In genomic region chr5:60521379-60522298, GRCh38 we compare ENCODE assay signal across 10 cellular contexts.
DNase-seq lines count a peak whose midpoint lies in the region; ATAC-seq, FAIRE-seq and TF ChIP-seq lines count a peak whose summit lies in the region.
"Had no signal": no experiment of that assay in that cellular context is flagged by ENCODE, and none has a peak within 500 bp of the region (broad histone marks: within the 10 kb centered on the region; RNA-seq: fewer than 3 reads in every experiment).

No MANE protein-coding gene starts in this region.

- POLR2A ChIA-PET in A549 (lab: Yijun Ruan, JAX): no interaction called here
- POLR2A ChIA-PET in activated CD8-positive, alpha-beta T cell treated with anti-CD3 and anti-CD28 coated beads for 36 hours (lab: Charles Lee): no interaction called here

- in situ Hi-C loops in HAP-1 (cut with MboI; ENCODE audit: low sequenced_read_pairs): no loop called here

- no peak for TF ChIP-seq CTCF in A549 (IDR thresholded peaks at IDR 0.05)
- no peak for TF ChIP-seq CTCF in activated CD8-positive, alpha-beta T cell treated with anti-CD3 and anti-CD28 coated beads for 36 hours (IDR thresholded peaks at IDR 0.05)

- H3K4me1 Mint-ChIP-seq in T-helper 17 cell: no peaks in the 10 kb centered on the region
- peaks cover 2% of the 10 kb centered on the region for H3K4me1 Mint-ChIP-seq in activated CD8-positive, alpha-beta T cell treated with anti-CD3 and anti-CD28 coated beads for 36 hours (ENCODE audit: low read depth)

- peaks cover 6% of the 10 kb centered on the region; the same call in 1 of the 2 replicates for H3K27me3 ChIP-seq in HAP-1 (ENCODE audit: low read depth)

- H3K27ac ChIP-seq in A549: no peak overlapping the region

- no peaks in the 10 kb centered on the region for H3K9me3 ChIP-seq in A549
- H3K9me3 ChIP-seq in T-helper 17 cell (ENCODE audit: control insufficient read depth, low read length, poor library complexity, severe bottlenecking): no peaks in the 10 kb centered on the region
- no peaks in the 10 kb centered on the region for H3K9me3 ChIP-seq in HAP-1

- no peaks in the 10 kb centered on the region for H3K36me3 Mint-ChIP-seq in T-helper 17 cell (ENCODE audit: low read depth)
- H3K36me3 Mint-ChIP-seq in activated CD8-positive, alpha-beta T cell treated with anti-CD3 and anti-CD28 coated beads for 36 hours (ENCODE audit: low read depth): no peaks in the 10 kb centered on the region
- H3K36me3 Mint-ChIP-seq: natural killer cell treated with Interleukin-12 subunit alpha and Interleukin-12 subunit beta and Interleukin-15 and Interleukin-18, amount 100 ng/mL, for 72 hours had no signal

- H3K4me2 ChIP-seq in A549: 0 out of 3 replicates have a peak overlapping the region, but pooled peaks have one; percentile 9

- H3K27ac Mint-ChIP-seq in T-helper 17 cell: no peak overlapping the region
- no peak overlapping the region for H3K27ac Mint-ChIP-seq in activated CD8-positive, alpha-beta T cell treated with anti-CD3 and anti-CD28 coated beads for 36 hours
- H3K27ac Mint-ChIP-seq: effector memory CD8-positive, alpha-beta T cell; natural killer cell treated with Interleukin-12 subunit alpha and Interleukin-12 subunit beta and Interleukin-15 and Interleukin-18, amount 100 ng/mL, for 72 hours had no signal

- WGBS in A549 (ENCODE audit: missing lambda C conversion rate): 56% methylated on average over 5 of the region's 5 CpGs

- DNase-seq in A549 (ENCODE audit: low read depth in 1 of 2, low spot score in 1 of 2) (no peak), T-helper 17 cell (no peak), HAP-1 (ENCODE audit: low spot score in 2 of 2) (no peak), ecto neural progenitor cell (ENCODE audit: low spot score) (no peak)
- no peak for DNase-seq in activated CD4-positive, CD25-positive, alpha-beta regulatory T cell (lab: John Stamatoyannopoulos, UW)
- DNase-seq in activated CD8-positive, alpha-beta T cell treated with anti-CD3 and anti-CD28 coated beads for 36 hours: no peak
- DNase-seq: effector memory CD8-positive, alpha-beta T cell had no signal

- no peak for TF ChIP-seq POLR2A in A549 (IDR thresholded peaks at IDR 0.05; ENCODE audit: low read length)

- no peak overlapping the region for H3K4me3 Mint-ChIP-seq in T-helper 17 cell
- no peak overlapping the region for H3K4me3 Mint-ChIP-seq in activated CD8-positive, alpha-beta T cell treated with anti-CD3 and anti-CD28 coated beads for 36 hours
- H3K4me3 Mint-ChIP-seq: effector memory CD8-positive, alpha-beta T cell; natural killer cell treated with Interleukin-12 subunit alpha and Interleukin-12 subunit beta and Interleukin-15 and Interleukin-18, amount 100 ng/mL, for 72 hours had no signal

- H3K4me3 ChIP-seq in A549: no peak overlapping the region
- H3K4me3 ChIP-seq in HAP-1: no peak overlapping the region

- no peaks in the 10 kb centered on the region for H3K9me3 Mint-ChIP-seq in activated CD8-positive, alpha-beta T cell treated with anti-CD3 and anti-CD28 coated beads for 36 hours
- H3K9me3 Mint-ChIP-seq: natural killer cell treated with Interleukin-12 subunit alpha and Interleukin-12 subunit beta and Interleukin-15 and Interleukin-18, amount 100 ng/mL, for 72 hours had no signal

- H3K4me1 ChIP-seq in A549 (no peaks in the 10 kb centered on the region), HAP-1 (no peaks in the 10 kb centered on the region)

- no peak for FAIRE-seq in A549 (lab: Jason Lieb, UNC)

- ATAC-seq in A549: no peak
- ATAC-seq in GM19397 (IDR thresholded peaks at IDR 0.05; ENCODE audit: unreplicated experiment): peak; percentile 35
- peak; percentile 59 for ATAC-seq in HG03135 (IDR thresholded peaks at IDR 0.05; ENCODE audit: unreplicated experiment)
- peak; percentile 41 for ATAC-seq in T-helper 17 cell
- no peak for ATAC-seq in activated CD8-positive, alpha-beta T cell treated with anti-CD3 and anti-CD28 coated beads for 36 hours
- ATAC-seq: effector memory CD8-positive, alpha-beta T cell had no signal

- CTCF ChIA-PET in A549 (lab: Yijun Ruan, JAX): interaction anchor here (0.7 to 1.2 kb wide), 3 partner anchors 10 to 1366 kb away, joined by 3 to 6 read pairs (median 3); no protein-coding TSS in a partner anchor
- CTCF ChIA-PET in activated CD8-positive, alpha-beta T cell treated with anti-CD3 and anti-CD28 coated beads for 36 hours (lab: Charles Lee): interaction anchor here (1.2 kb wide), 1 partner anchor 128 kb away, joined by 3 read pairs; no protein-coding TSS in a partner anchor

- TF ChIP-seq RAD21 in A549 (conservative IDR thresholded peaks at IDR 0.05 in 1 of 2, IDR thresholded peaks at IDR 0.05 in 1 of 2): no peak

- H3K27me3 Mint-ChIP-seq in T-helper 17 cell: peaks cover 12% of the 10 kb centered on the region
- peaks cover 2% of the 10 kb centered on the region for H3K27me3 Mint-ChIP-seq in activated CD8-positive, alpha-beta T cell treated with anti-CD3 and anti-CD28 coated beads for 36 hours

- no peaks in the 10 kb centered on the region for H3K36me3 ChIP-seq in HAP-1 (replicated peaks)

- TF ChIP-seq EP300 in A549 (IDR thresholded peaks at IDR 0.05): no peak

- intact Hi-C loops in activated CD8-positive, alpha-beta T cell treated with anti-CD3 and anti-CD28 coated beads for 36 hours (cut with micrococcal nuclease): no loop called here

TF ChIP-seq in A549, 52 proteins besides CTCF, POLR2A, EP300 and RAD21:
- no peak for TF ChIP-seq EHMT2 (IDR thresholded peaks at IDR 0.05; ENCODE audit: low read depth)
- no peak for TF ChIP-seq ZNF302 (CRISPR knock-in tag; IDR thresholded peaks at IDR 0.05)
- no peak for TF ChIP-seq RNF2 (IDR thresholded peaks at IDR 0.05; ENCODE audit: borderline replicate concordance, low read depth)
- TF ChIP-seq HDAC2 (IDR thresholded peaks at IDR 0.05): no peak
- no peak for TF ChIP-seq POLR2AphosphoS2 (conservative IDR thresholded peaks at IDR 0.05; ENCODE audit: low read length)
- TF ChIP-seq MYC (IDR thresholded peaks at IDR 0.05; ENCODE audit: borderline replicate concordance, low read length): no peak
- TF ChIP-seq KDM5A (IDR thresholded peaks at IDR 0.05): no peak
- no peak for TF ChIP-seq ATOH8 (CRISPR knock-in tag; IDR thresholded peaks at IDR 0.05; ENCODE audit: low read depth)
- TF ChIP-seq CHD4 (IDR thresholded peaks at IDR 0.05; ENCODE audit: borderline replicate concordance): no peak

Comparison
In these comparisons a context has a peak if more than half of its experiments do, and no peak if none do; other contexts are left out.
1. ATAC-seq: peak in GM19397 (single experiment), HG03135 (single experiment) and T-helper 17 cell (single experiment); none in A549 (0 of 2) and activated CD8-positive, alpha-beta T cell treated with anti-CD3 and anti-CD28 coated beads for 36 hours (single experiment).